In genomic region chr17:32995416-32995815, GRCh38 we compare ENCODE assay signal across 36 cellular contexts. TPM values are rescaled to one million over a fixed set of nuclear protein-coding genes. Genes with fewer than 3 reads are reported as not detected.
"Had no signal": no experiment of that assay in that cellular context is flagged by ENCODE, and none has a peak within 500 bp of the region (broad histone marks: within the 10 kb centered on the region; RNA-seq: fewer than 3 reads in every experiment).

No MANE protein-coding gene starts in this region.

- H3K4me1 ChIP-seq: adrenal gland had no signal

- H3K27ac ChIP-seq: adrenal gland, cardiac muscle cell, WERI-Rb-1 had no signal

- H3K9me3 ChIP-seq: adrenal gland had no signal

- H3K4me3 ChIP-seq: adrenal gland, cardiac muscle cell had no signal

- H3K36me3 ChIP-seq: adrenal gland, cardiac muscle cell, WERI-Rb-1 had no signal

- DNase-seq: activated CD4-positive, alpha-beta memory T cell treated with anti-CD3 and anti-CD28 coated beads for 36 hours; activated CD4-positive, alpha-beta T cell treated with anti-CD3 and anti-CD28 coated beads for 1 hour; activated CD4-positive, alpha-beta T cell treated with anti-CD3 and anti-CD28 coated beads for 36 hours; activated CD4-positive, alpha-beta T cell treated with anti-CD3 and anti-CD28 coated beads, Interleukin-2, amount 10 ng/mL, durations not matched to agents 24 days and 14 days; activated CD4-positive, alpha-beta T cell treated with anti-CD3 and anti-CD28 coated beads, Interleukin-2, amount 50 U/mL, for 1 hour; activated CD4-positive, alpha-beta T cell treated with anti-CD3 and anti-CD28 coated beads, Interleukin-2, amount 50 U/mL, for 4 hours; activated CD4-positive, CD25-positive, alpha-beta regulatory T cell; activated CD8-positive, alpha-beta memory T cell treated with anti-CD3 and anti-CD28 coated beads, Interleukin-2, amount 50 U/mL, for 4 hours; activated CD8-positive, alpha-beta T cell treated with anti-CD3 and anti-CD28 coated beads for 36 hours; activated effector memory CD4-positive, alpha-beta T cell treated with anti-CD3 and anti-CD28 coated beads, Interleukin-2, amount 50 U/mL, for 16 hours; activated gamma-delta T cell treated with Interleukin-2 at 50 U/mL for 16 hours; activated naive CD4-positive, alpha-beta T cell; activated naive CD4-positive, alpha-beta T cell treated with anti-CD3 and anti-CD28 coated beads for 36 hours; activated naive CD4-positive, alpha-beta T cell treated with anti-CD3 and anti-CD28 coated beads, Interleukin-2, amount 50 U/mL, for 16 hours; activated naive CD8-positive, alpha-beta T cell treated with anti-CD3 and anti-CD28 coated beads for 36 hours; activated T-cell treated with anti-CD3 and anti-CD28 coated beads for 4 hours; activated T-cell treated with anti-CD3 and anti-CD28 coated beads, Interleukin-2, amount 50 U/mL, for 1 hour; activated T-cell treated with anti-CD3 and anti-CD28 coated beads, Interleukin-2, amount 50 U/mL, for 4 hours; activated T-cell treated with anti-CD3 and anti-CD28 coated beads, Interleukin-2, amount 50 U/mL, for 72 hours; adrenal gland; amniotic stem cell; aorta; central memory CD4-positive, alpha-beta T cell; T-helper 1 cell; T-helper 2 cell; T-helper 9 cell; WERI-Rb-1 had no signal

- ATAC-seq: activated CD4-positive, alpha-beta T cell treated with anti-CD3 and anti-CD28 coated beads for 36 hours; activated CD8-positive, alpha-beta T cell treated with anti-CD3 and anti-CD28 coated beads for 36 hours; activated naive CD4-positive, alpha-beta T cell treated with anti-CD3 and anti-CD28 coated beads, Interleukin-2, amount 50 U/mL, for 72 hours; activated T-cell treated with anti-CD3 and anti-CD28 coated beads, Interleukin-2, amount 50 U/mL, for 4 hours; activated T-cell treated with anti-CD3 and anti-CD28 coated beads, Interleukin-2, amount 50 U/mL, for 72 hours; activated T-helper 17 cell treated with anti-CD3 and anti-CD28 coated beads, Interleukin-2, amount 50 U/mL, for 72 hours; WTC11 had no signal

- H3K27me3 ChIP-seq: adrenal gland, cardiac muscle cell had no signal

RNA-seq across cellular contexts. Expression of gene SPACA3, which starts 3.8 kb away (rescaled TPM):
- total RNA-seq: activated CD4-positive, alpha-beta memory T cell treated with anti-CD3 and anti-CD28 coated beads for 36 hours; activated CD4-positive, alpha-beta T cell treated with anti-CD3 and anti-CD28 coated beads for 36 hours; activated CD4-positive, alpha-beta T cell treated with anti-CD3 and anti-CD28 coated beads, Interleukin-2, amount 10 ng/mL, durations not matched to agents 24 days and 14 days; activated CD8-positive, alpha-beta memory T cell treated with anti-CD3 and anti-CD28 coated beads for 36 hours; activated CD8-positive, alpha-beta T cell treated with anti-CD3 and anti-CD28 coated beads for 36 hours; activated naive CD4-positive, alpha-beta T cell treated with anti-CD3 and anti-CD28 coated beads for 36 hours; activated naive CD4-positive, alpha-beta T cell treated with anti-CD3 and anti-CD28 coated beads, Interleukin-2, amount 50 U/mL, for 72 hours; activated naive CD8-positive, alpha-beta T cell treated with anti-CD3 and anti-CD28 coated beads for 36 hours; activated T-cell treated with anti-CD3 and anti-CD28 coated beads, Interleukin-2, amount 50 U/mL, for 4 hours; activated T-cell treated with anti-CD3 and anti-CD28 coated beads, Interleukin-2, amount 50 U/mL, for 72 hours; activated T-helper 1 cell treated with anti-CD3 and anti-CD28 coated beads, Interleukin-12 subunit alpha, Interleukin-12 subunit beta, Interleukin-2, Interleukin-4 antibody, amounts not matched to agents 30 ng/mL and 10 ng/mL and 1 ng/mL, durations not matched to agents 14 hours and 24 hours and 36 hours; adrenal gland; aorta; astrocyte; bronchial epithelial cell; cardiac muscle cell; cerebellum; WTC11 had no signal
- polyA plus RNA-seq: aorta, cardiac muscle cell had no signal
